ENCODE assay signal across 9 cellular contexts in genomic region chr20:51460569-51461265, GRCh38.
DNase-seq lines count a peak whose midpoint lies in the region; ATAC-seq and TF ChIP-seq lines count a peak whose summit lies in the region.
"Had no signal": no experiment of that assay in that cellular context is flagged by ENCODE, and none has a peak within 500 bp of the region (broad histone marks: within the 10 kb centered on the region; RNA-seq: fewer than 3 reads in every experiment).

No MANE protein-coding gene starts in this region.

- 85 to 93% methylated on average over 12 to 13 of the region's 13 CpGs for WGBS in endodermal cell (ENCODE audit: insufficient coverage in 1 of 2, insufficient read length in 1 of 2), 2 experiments

- no peak overlapping the region for H3K9ac ChIP-seq in endodermal cell (ENCODE audit: extremely low read depth, low read length, poor library complexity, severe bottlenecking)

- no peaks in the 10 kb centered on the region for H3K27me3 ChIP-seq in endodermal cell (ENCODE audit: control insufficient read depth, insufficient read depth, low read length, poor library complexity, severe bottlenecking)
- no peaks in the 10 kb centered on the region for H3K27me3 ChIP-seq in left lung
- H3K27me3 ChIP-seq: heart right ventricle had no signal

- intact Hi-C loops in left lung (cut with DNase I) = no loop called here

- no peaks in the 10 kb centered on the region for H3K9me3 Mint-ChIP-seq in endodermal cell

- TF ChIP-seq CTCF in endodermal cell (conservative IDR thresholded peaks at IDR 0.05) (no peak), left lung (IDR thresholded peaks at IDR 0.05) (no peak)

- no peaks in the 10 kb centered on the region for H3K36me3 Mint-ChIP-seq in endodermal cell (ENCODE audit: low read depth)

- no peaks in the 10 kb centered on the region for H3K9me3 ChIP-seq in endodermal cell (ENCODE audit: control insufficient read depth, low read length)
- H3K9me3 ChIP-seq in left lung = no peaks in the 10 kb centered on the region
- H3K9me3 ChIP-seq: heart right ventricle had no signal

- no peaks in the 10 kb centered on the region for H3K36me3 ChIP-seq in endodermal cell (ENCODE audit: control insufficient read depth, insufficient read depth, low read length)
- no peaks in the 10 kb centered on the region for H3K36me3 ChIP-seq in left lung

- H3K27ac ChIP-seq in endodermal cell (ENCODE audit: low read depth, low read length) (no peak overlapping the region), left lung (no peak overlapping the region)
- H3K27ac ChIP-seq: heart right ventricle had no signal

- DNase-seq in endodermal cell = no peak
- no peak for DNase-seq in nucleus accumbens (lab: John Stamatoyannopoulos, UW)
- no peak for DNase-seq in stimulated activated naive CD4-positive, alpha-beta T cell (lab: John Stamatoyannopoulos, UW)
- DNase-seq in T-helper 9 cell = no peak
- no peak for DNase-seq in left lung
- DNase-seq: heart right ventricle had no signal

- H3K4me3 ChIP-seq in endodermal cell (ENCODE audit: low read length) (no peak overlapping the region), left lung (no peak overlapping the region)
- H3K4me3 ChIP-seq: heart right ventricle had no signal

- H3K4me1 Mint-ChIP-seq in endodermal cell = peaks cover 25% of the 10 kb centered on the region

- ATAC-seq in GM18861 (IDR thresholded peaks at IDR 0.05; ENCODE audit: unreplicated experiment) (peak; percentile 90), GM21717 (IDR thresholded peaks at IDR 0.05; ENCODE audit: unreplicated experiment) (peak; percentile 96), HG03520 (IDR thresholded peaks at IDR 0.05; ENCODE audit: unreplicated experiment) (peak; percentile 90), left lung (no peak)
- ATAC-seq: heart right ventricle had no signal

- no peak overlapping the region for H3K4me3 Mint-ChIP-seq in endodermal cell

- peak overlapping the region; percentile 60 for H3K27ac Mint-ChIP-seq in endodermal cell

- H3K27me3 Mint-ChIP-seq in endodermal cell (ENCODE audit: insufficient read depth) = no peaks in the 10 kb centered on the region

- H3K4me1 ChIP-seq in endodermal cell (ENCODE audit: control insufficient read depth, insufficient read depth, low read length) = peaks cover 12% of the 10 kb centered on the region
- peaks cover 6 to 14% of the 10 kb centered on the region in 2 donors for H3K4me1 ChIP-seq in left lung
